In the genomic region with DNA sequence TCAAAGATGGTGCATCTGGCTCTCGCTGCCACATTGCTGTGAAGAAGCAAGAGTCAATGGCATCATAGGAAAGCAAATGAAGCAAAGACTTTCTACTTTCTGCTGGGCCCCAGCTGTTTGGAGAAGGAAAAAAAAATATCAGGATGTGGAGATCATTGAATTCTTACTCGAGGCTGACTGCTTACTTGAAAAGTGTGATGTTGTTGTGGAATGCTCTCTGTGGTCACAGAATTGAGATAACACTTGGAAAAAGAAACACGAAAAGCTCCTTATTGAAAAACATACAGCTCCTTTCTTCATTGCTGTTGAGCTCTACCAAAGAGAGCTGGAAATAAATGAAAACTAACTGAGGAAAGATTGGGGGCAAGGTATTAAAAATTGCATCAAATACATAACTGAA, we compare ENCODE assay signal across 18 cellular contexts.
DNase-seq lines count a peak whose midpoint lies in the region; TF ChIP-seq lines count a peak whose summit lies in the region.
"Had no signal": no experiment of that assay in that cellular context is flagged by ENCODE, and none has a peak within 500 bp of the region (broad histone marks: within the 10 kb centered on the region; RNA-seq: fewer than 3 reads in every experiment).

No MANE protein-coding gene starts in this region.

- intact Hi-C loops in left ventricle myocardium inferior (cut with micrococcal nuclease): no loop called here

- H3K9ac ChIP-seq in trophoblast cell (ENCODE audit: low read length): no peak overlapping the region
- H3K9ac ChIP-seq: BLaER1 treated with 17β-estradiol and CSF1 and Interleukin-3, amounts not matched to agents 10 nM and 100 nM had no signal

- no CpG with 5 or more reads among the region's 3 CpGs for WGBS in trophoblast cell (ENCODE audit: extremely low coverage, insufficient coverage, insufficient read length)

- H4K91ac ChIP-seq in trophoblast cell (ENCODE audit: low read depth, low read length): no peak overlapping the region

- no peak overlapping the region for H3K18ac ChIP-seq in trophoblast cell (ENCODE audit: low read length)

- no peaks in the 10 kb centered on the region for H3K79me1 ChIP-seq in trophoblast cell (ENCODE audit: low read length)

- no peak overlapping the region for H2BK120ac ChIP-seq in trophoblast cell (ENCODE audit: insufficient read depth, low read length, poor library complexity)

- H3K4me1 ChIP-seq in left ventricle myocardium inferior: peaks cover 30% of the 10 kb centered on the region
- peaks cover 0 to 17% of the 10 kb centered on the region in 2 donors for H3K4me1 ChIP-seq in right atrium auricular region
- no peaks in the 10 kb centered on the region for H3K4me1 ChIP-seq in trophoblast cell (ENCODE audit: control insufficient read depth in 1 of 2, insufficient read depth in 2 of 2, low read length in 2 of 2)
- H3K4me1 ChIP-seq: A549, Caco-2 had no signal

- H3K4me2 ChIP-seq in trophoblast cell (ENCODE audit: low read length): no peak overlapping the region
- H3K4me2 ChIP-seq: A549; BLaER1 treated with 17β-estradiol and CSF1 and Interleukin-3, amounts not matched to agents 10 nM and 100 nM had no signal

- no peaks in the 10 kb centered on the region for H3K79me2 ChIP-seq in trophoblast cell (ENCODE audit: control insufficient read depth, insufficient read depth, low read length, poor library complexity)

- H3K27ac ChIP-seq in left ventricle myocardium inferior (replicated peaks): peak overlapping the region; percentile 52
- no peak overlapping the region for H3K27ac ChIP-seq in right atrium auricular region
- H3K27ac ChIP-seq in trophoblast cell (ENCODE audit: low read depth, low read length): no peak overlapping the region
- H3K27ac ChIP-seq: 22Rv1; A549; BLaER1 treated with 17β-estradiol and CSF1 and Interleukin-3, amounts not matched to agents 10 nM and 100 nM; C4-2B had no signal

- H2AK5ac ChIP-seq in trophoblast cell (ENCODE audit: low read length): no peak overlapping the region

- no peak overlapping the region for H3K14ac ChIP-seq in trophoblast cell (ENCODE audit: low read length)

- no peak overlapping the region for H2BK5ac ChIP-seq in trophoblast cell (ENCODE audit: low read depth, low read length, poor library complexity)

- H3K36me3 ChIP-seq in left ventricle myocardium inferior (no peaks in the 10 kb centered on the region), right atrium auricular region (no peaks in the 10 kb centered on the region), trophoblast cell (ENCODE audit: control insufficient read depth in 1 of 2, insufficient read depth in 2 of 2, low read length in 2 of 2) (no peaks in the 10 kb centered on the region)
- H3K36me3 ChIP-seq: BLaER1 treated with 17β-estradiol and CSF1 and Interleukin-3, amounts not matched to agents 10 nM and 100 nM had no signal

- no peak overlapping the region for H3K4ac ChIP-seq in trophoblast cell (ENCODE audit: low read depth, low read length)

- no peak for TF ChIP-seq CTCF in left ventricle myocardium inferior (IDR thresholded peaks at IDR 0.05; ENCODE audit: borderline replicate concordance)
- no peak for TF ChIP-seq CTCF in right atrium auricular region (IDR thresholded peaks at IDR 0.05)
- TF ChIP-seq CTCF in fibroblast of pulmonary artery (IDR thresholded peaks at IDR 0.05; ENCODE audit: low read length, missing control alignments): no peak

- H3K9me3 ChIP-seq in left ventricle myocardium inferior (replicated peaks) (no peaks in the 10 kb centered on the region), right atrium auricular region (no peaks in the 10 kb centered on the region), trophoblast cell (ENCODE audit: insufficient read depth, low read depth, low read length) (no peaks in the 10 kb centered on the region)
- H3K9me3 ChIP-seq: A549, Caco-2 had no signal

- H4K8ac ChIP-seq in trophoblast cell (ENCODE audit: low read depth, low read length): no peak overlapping the region

- no peak overlapping the region for H4K12ac ChIP-seq in trophoblast cell (ENCODE audit: low read depth, low read length)

- no peak overlapping the region for H2BK12ac ChIP-seq in trophoblast cell (ENCODE audit: low read length)

- no peak overlapping the region for H3K23ac ChIP-seq in trophoblast cell (ENCODE audit: low read length)

- H3K4me3 ChIP-seq in left ventricle myocardium inferior (no peak overlapping the region), right atrium auricular region (no peak overlapping the region), fibroblast of pulmonary artery (replicated peaks; ENCODE audit: low read depth, low read length) (no peak overlapping the region), trophoblast cell (ENCODE audit: low read depth, low read length) (peak overlapping the region; percentile 6)
- H3K4me3 ChIP-seq: A549; BLaER1 treated with 17β-estradiol and CSF1 and Interleukin-3, amounts not matched to agents 10 nM and 100 nM had no signal

- peaks cover 6% of the 10 kb centered on the region for H3K27me3 ChIP-seq in left ventricle myocardium inferior (ENCODE audit: low read depth)
- no peaks in the 10 kb centered on the region for H3K27me3 ChIP-seq in right atrium auricular region
- no peaks in the 10 kb centered on the region for H3K27me3 ChIP-seq in trophoblast cell (ENCODE audit: insufficient read depth, low read length)
- H3K27me3 ChIP-seq: BLaER1 treated with 17β-estradiol and CSF1 and Interleukin-3, amounts not matched to agents 10 nM and 100 nM had no signal

- no peak for DNase-seq in left ventricle myocardium inferior
- DNase-seq in right atrium auricular region (ENCODE audit: low spot score): no peak
- DNase-seq in fibroblast of pulmonary artery (ENCODE audit: low read depth): peak; percentile 36
- DNase-seq in trophoblast cell: no peak
- DNase-seq in NCI-H1092 (lab: John Stamatoyannopoulos, UW): no peak
- DNase-seq in stimulated activated naive CD4-positive, alpha-beta T cell treated with Interleukin-2 at 50 U/mL for 16 hours (lab: John Stamatoyannopoulos, UW): no peak
- no peak for DNase-seq in stimulated activated CD4-positive, alpha-beta T cell treated with anti-CD3 and anti-CD28 coated beads, Interleukin-2, amount 100 ng/mL, for 48 hours
- DNase-seq: AML-193; Caco-2; Calu3; CD4-positive, alpha-beta T cell; CD8-positive, alpha-beta T cell; DMS79 treated with DMSO at 0.1 percent for 48 hours; GF-D8 had no signal

- no peak overlapping the region for H2AFZ ChIP-seq in trophoblast cell (ENCODE audit: insufficient read depth, low read length, poor library complexity)
